In the genomic region with DNA sequence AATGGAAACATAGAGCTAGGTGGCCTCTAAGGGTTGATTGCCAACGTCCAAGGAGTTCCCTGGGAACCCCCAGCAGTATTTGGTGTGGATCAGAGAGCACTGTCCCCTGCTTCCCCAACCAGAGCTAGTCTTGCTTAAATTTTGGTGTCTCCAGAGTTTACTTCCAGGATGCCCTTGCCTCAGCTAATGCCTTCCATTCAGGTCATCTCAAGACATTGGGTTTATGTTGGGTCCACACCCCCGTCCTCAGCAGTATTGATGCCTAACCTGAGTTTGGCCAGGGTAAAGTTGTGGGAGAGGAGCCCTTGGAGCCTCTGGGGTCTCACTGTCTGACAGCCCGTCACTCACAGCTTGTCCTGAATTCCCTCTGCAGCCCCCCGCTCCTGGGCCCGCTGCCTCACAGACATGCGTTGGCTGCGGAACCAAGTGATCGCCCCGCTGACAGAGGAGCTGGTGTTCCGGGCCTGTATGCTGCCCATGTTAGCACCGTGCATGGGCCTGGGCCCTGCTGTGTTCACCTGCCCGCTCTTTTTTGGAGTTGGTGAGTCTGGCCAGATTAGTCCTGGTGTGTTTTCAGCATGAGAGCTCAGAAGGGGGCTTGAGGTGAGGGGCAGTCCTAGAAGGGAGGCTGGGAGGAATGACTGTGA, we compare ENCODE assay signal across 1 cellular context.
TF ChIP-seq lines count a peak whose summit lies in the region.

No MANE protein-coding gene starts in this region.

TF ChIP-seq in HepG2, 621 proteins besides CTCF, POLR2A, EP300 and RAD21:
- TF ChIP-seq, protein P1, sequence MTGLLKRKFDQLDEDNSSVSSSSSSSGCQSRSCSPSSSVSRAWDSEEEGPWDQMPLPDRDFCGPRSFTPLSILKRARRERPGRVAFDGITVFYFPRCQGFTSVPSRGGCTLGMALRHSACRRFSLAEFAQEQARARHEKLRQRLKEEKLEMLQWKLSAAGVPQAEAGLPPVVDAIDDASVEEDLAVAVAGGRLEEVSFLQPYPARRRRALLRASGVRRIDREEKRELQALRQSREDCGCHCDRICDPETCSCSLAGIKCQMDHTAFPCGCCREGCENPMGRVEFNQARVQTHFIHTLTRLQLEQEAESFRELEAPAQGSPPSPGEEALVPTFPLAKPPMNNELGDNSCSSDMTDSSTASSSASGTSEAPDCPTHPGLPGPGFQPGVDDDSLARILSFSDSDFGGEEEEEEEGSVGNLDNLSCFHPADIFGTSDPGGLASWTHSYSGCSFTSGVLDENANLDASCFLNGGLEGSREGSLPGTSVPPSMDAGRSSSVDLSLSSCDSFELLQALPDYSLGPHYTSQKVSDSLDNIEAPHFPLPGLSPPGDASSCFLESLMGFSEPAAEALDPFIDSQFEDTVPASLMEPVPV (CRISPR knock-in tag; IDR thresholded peaks at IDR 0.05): peak; percentile 45; the same call in 1 of the 2 replicates
- TF ChIP-seq POLR2G (IDR thresholded peaks at IDR 0.05; ENCODE audit: low read depth, low read length) (peak; percentile 2; the same call in 1 of the 2 replicates), AKAP8 (CRISPR knock-in tag; IDR thresholded peaks at IDR 0.05) (peak; percentile 32; the same call in 1 of the 2 replicates), AGO2 (optimal IDR thresholded peaks at IDR 0.05; ENCODE audit: low read depth, low read length) (peak; percentile 91), AGO1 (IDR thresholded peaks at IDR 0.05; ENCODE audit: low read depth, low read length, poor library complexity, severe bottlenecking) (peak; percentile 87), ZNF24 (IDR thresholded peaks at IDR 0.05) (no peak), TAF15 (IDR thresholded peaks at IDR 0.05; ENCODE audit: low read depth, low read length, poor library complexity, severe bottlenecking) (no peak), ARID2 (CRISPR knock-in tag; IDR thresholded peaks at IDR 0.05; ENCODE audit: borderline replicate concordance) (0 out of 2 replicates have a peak, but pooled peaks have one; percentile 21)
TF ChIP-seq in HepG2: peak in this region for 6.
